In the genomic region with DNA sequence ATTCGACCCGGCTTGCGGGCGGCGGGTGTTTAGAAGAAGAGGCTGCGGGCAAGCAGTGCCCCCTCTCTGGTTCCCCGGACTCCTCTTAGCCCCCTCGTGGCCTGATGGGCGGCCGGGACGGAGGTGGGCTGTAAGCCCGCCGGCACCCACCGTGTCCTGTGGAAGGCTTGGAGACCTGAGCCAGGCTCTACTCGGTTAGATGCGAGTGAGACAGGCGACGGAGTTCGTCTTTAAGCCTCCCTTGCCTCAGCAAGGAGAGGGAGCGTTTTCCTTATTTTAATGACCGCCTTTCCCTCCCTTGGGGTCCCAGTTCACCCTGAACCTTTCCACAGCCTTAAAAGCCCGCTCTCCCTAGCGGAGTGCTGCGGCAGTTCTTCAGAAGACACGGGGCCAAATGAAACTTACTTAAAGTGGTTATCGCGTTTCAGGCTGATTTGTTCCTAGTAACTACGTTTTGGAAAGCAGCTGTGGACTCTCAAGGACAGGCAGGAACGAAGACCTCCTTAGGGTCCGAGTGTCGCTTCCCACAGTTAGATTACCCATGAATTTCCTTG, we compare ENCODE assay signal across 17 cellular contexts. TPM values are rescaled to one million over a fixed set of nuclear protein-coding genes. Genes with fewer than 3 reads are reported as not detected.
DNase-seq lines count a peak whose midpoint lies in the region; ATAC-seq lines count a peak whose summit lies in the region.
"Had no signal": no experiment of that assay in that cellular context is flagged by ENCODE, and none has a peak within 500 bp of the region (broad histone marks: within the 10 kb centered on the region; RNA-seq: fewer than 3 reads in every experiment).

No MANE protein-coding gene starts in this region.

- no CpG with 5 or more reads among the region's 31 CpGs for WGBS in trophoblast cell (ENCODE audit: extremely low coverage, insufficient coverage, insufficient read length)

- peak overlapping the region; percentile 66 for H3K4me2 ChIP-seq in trophoblast cell (ENCODE audit: low read length)

- no peak overlapping the region for H4K8ac ChIP-seq in trophoblast cell (ENCODE audit: low read depth, low read length)

- H2BK120ac ChIP-seq in trophoblast cell (ENCODE audit: insufficient read depth, low read length, poor library complexity): no peak overlapping the region

- H3K4ac ChIP-seq in trophoblast cell (ENCODE audit: low read depth, low read length): no peak overlapping the region

- H3K4me3 ChIP-seq in SK-N-MC (peak overlapping the region; percentile 67), iPS-11a (ENCODE audit: low read depth, low read length) (peak overlapping the region; percentile 43), trophoblast cell (ENCODE audit: low read depth, low read length) (no peak overlapping the region)
- H3K4me3 ChIP-seq: GM23248 had no signal

- H3K9me3 ChIP-seq in SK-N-MC (ENCODE audit: low read depth, low read length): no peaks in the 10 kb centered on the region
- H3K9me3 ChIP-seq in trophoblast cell (ENCODE audit: insufficient read depth, low read depth, low read length): no peaks in the 10 kb centered on the region
- H3K9me3 ChIP-seq: Caco-2 had no signal

- no peak overlapping the region for H2AK5ac ChIP-seq in trophoblast cell (ENCODE audit: low read length)

- no peaks in the 10 kb centered on the region for H3K79me2 ChIP-seq in trophoblast cell (ENCODE audit: control insufficient read depth, insufficient read depth, low read length, poor library complexity)

- no peak overlapping the region for H2BK5ac ChIP-seq in trophoblast cell (ENCODE audit: low read depth, low read length, poor library complexity)

- H3K9ac ChIP-seq in SK-N-MC (ENCODE audit: insufficient read length): no peak overlapping the region
- H3K9ac ChIP-seq in trophoblast cell (ENCODE audit: low read length): no peak overlapping the region
- H3K9ac ChIP-seq: GM23248 had no signal

- no peak overlapping the region for H3K14ac ChIP-seq in trophoblast cell (ENCODE audit: low read length)

- H3K4me1 ChIP-seq in trophoblast cell (ENCODE audit: control insufficient read depth in 1 of 2, insufficient read depth in 2 of 2, low read length in 2 of 2): peaks cover 4 to 6% of the 10 kb centered on the region in 2 experiments
- H3K4me1 ChIP-seq: Caco-2 had no signal

- H3K79me1 ChIP-seq in trophoblast cell (ENCODE audit: low read length): no peaks in the 10 kb centered on the region

- no peak overlapping the region for H2BK12ac ChIP-seq in trophoblast cell (ENCODE audit: low read length)

- ATAC-seq in GM19324 (IDR thresholded peaks at IDR 0.05; ENCODE audit: low FRiP score, unreplicated experiment) (no peak), GM19397 (IDR thresholded peaks at IDR 0.05; ENCODE audit: unreplicated experiment) (no peak)
- ATAC-seq: naive thymus-derived CD4-positive, alpha-beta T cell had no signal

- peaks cover 32% of the 10 kb centered on the region for H3K27me3 ChIP-seq in trophoblast cell (ENCODE audit: insufficient read depth, low read length)

- no peak overlapping the region for H3K18ac ChIP-seq in trophoblast cell (ENCODE audit: low read length)

- H3K27ac ChIP-seq in SK-N-MC: no peak overlapping the region
- no peak overlapping the region for H3K27ac ChIP-seq in trophoblast cell (ENCODE audit: low read depth, low read length)
- H3K27ac ChIP-seq: GM23248, HL-60 had no signal

- H3K23ac ChIP-seq in trophoblast cell (ENCODE audit: low read length): no peak overlapping the region

- H3K36me3 ChIP-seq in SK-N-MC (ENCODE audit: insufficient read depth, low read length) (no peaks in the 10 kb centered on the region), trophoblast cell (ENCODE audit: control insufficient read depth in 1 of 2, insufficient read depth in 2 of 2, low read length in 2 of 2) (no peaks in the 10 kb centered on the region)

- H4K91ac ChIP-seq in trophoblast cell (ENCODE audit: low read depth, low read length): no peak overlapping the region

- no peak overlapping the region for H4K12ac ChIP-seq in trophoblast cell (ENCODE audit: low read depth, low read length)

- peak overlapping the region; percentile 27 for H2AFZ ChIP-seq in trophoblast cell (ENCODE audit: insufficient read depth, low read length, poor library complexity)
- H2AFZ ChIP-seq: GM23248 had no signal

- peak; percentile 68 for DNase-seq in ELF-1 (ENCODE audit: low read depth, low spot score)
- no peak for DNase-seq in SK-N-MC (ENCODE audit: low read depth, low spot score)
- no peak for DNase-seq in trophoblast cell
- no peak for DNase-seq in HuH-7.5 (ENCODE audit: low spot score)
- no peak for DNase-seq in activated T-cell treated with anti-CD3 and anti-CD28 coated beads, Interleukin-2, amount 50 U/mL, for 1 hour
- DNase-seq: Caco-2; effector CD8-positive, alpha-beta T cell; foreskin melanocyte; naive thymus-derived CD4-positive, alpha-beta T cell; NCI-H2081 treated with DMSO at 0.1 percent for 48 hours; NCI-H774; small intestine had no signal

RNA-seq across cellular contexts. Expression of a gene that starts 1.0 kb away (rescaled TPM):
- polyA plus RNA-seq in trophoblast cell (2013): 0.01 TPM in 2 replicates
- polyA plus RNA-seq: GM23248; naive thymus-derived CD4-positive, alpha-beta T cell had no signal
